In genomic region chr6:166749666-166750065, GRCh38 we compare ENCODE assay signal across 31 cellular contexts.
"Had no signal": no experiment of that assay in that cellular context is flagged by ENCODE, and none has a peak within 500 bp of the region (broad histone marks: within the 10 kb centered on the region; RNA-seq: fewer than 3 reads in every experiment).

No MANE protein-coding gene starts in this region.

- H3K4me3 Mint-ChIP-seq: activated CD4-positive, alpha-beta memory T cell treated with anti-CD3 and anti-CD28 coated beads for 36 hours; activated CD4-positive, alpha-beta T cell treated with anti-CD3 and anti-CD28 coated beads, Interleukin-2, amount 10 ng/mL, durations not matched to agents 24 days and 14 days; activated naive CD8-positive, alpha-beta T cell treated with anti-CD3 and anti-CD28 coated beads, Interleukin-2, amount 50 U/mL, for 24 hours; activated T-cell treated with anti-CD3 and anti-CD28 coated beads, Interleukin-2, amount 50 U/mL, for 4 hours; activated T-helper 17 cell treated with anti-CD3 and anti-CD28 coated beads, Interleukin-2, amount 50 U/mL, for 72 hours; natural killer cell treated with Interleukin-12 subunit alpha and Interleukin-12 subunit beta and Interleukin-15 and Interleukin-18, amount 100 ng/mL, for 72 hours; T-helper 1 cell treated with Interleukin-12 subunit alpha and Interleukin-12 subunit beta and Interleukin-4 antibody, amounts not matched to agents 30 μg/mL and 1 μg/mL, for 36 hours; type B pancreatic cell had no signal

- H3K36me3 ChIP-seq: breast epithelium, esophagus muscularis mucosa, left ventricle myocardium inferior, pancreas, right atrium auricular region, uterus had no signal

- H3K27me3 ChIP-seq: esophagus muscularis mucosa, foreskin keratinocyte, pancreas, right atrium auricular region, testis, uterus had no signal

- H3K27me3 Mint-ChIP-seq: activated CD4-positive, alpha-beta memory T cell treated with anti-CD3 and anti-CD28 coated beads for 36 hours; activated T-helper 17 cell treated with anti-CD3 and anti-CD28 coated beads, Interleukin-2, amount 50 U/mL, for 72 hours had no signal

- H3K27ac Mint-ChIP-seq: activated CD4-positive, alpha-beta memory T cell treated with anti-CD3 and anti-CD28 coated beads for 36 hours; activated CD4-positive, alpha-beta T cell treated with anti-CD3 and anti-CD28 coated beads, Interleukin-2, amount 10 ng/mL, durations not matched to agents 24 days and 14 days; activated naive CD8-positive, alpha-beta T cell treated with anti-CD3 and anti-CD28 coated beads, Interleukin-2, amount 50 U/mL, for 24 hours; activated T-helper 17 cell treated with anti-CD3 and anti-CD28 coated beads, Interleukin-2, amount 50 U/mL, for 72 hours; natural killer cell treated with Interleukin-12 subunit alpha and Interleukin-12 subunit beta and Interleukin-15 and Interleukin-18, amount 100 ng/mL, for 72 hours; T-helper 1 cell treated with Interleukin-12 subunit alpha and Interleukin-12 subunit beta and Interleukin-4 antibody, amounts not matched to agents 30 μg/mL and 1 μg/mL, for 36 hours; type B pancreatic cell had no signal

- H3K36me3 Mint-ChIP-seq: activated CD4-positive, alpha-beta memory T cell treated with anti-CD3 and anti-CD28 coated beads for 36 hours; natural killer cell treated with Interleukin-12 subunit alpha and Interleukin-12 subunit beta and Interleukin-15 and Interleukin-18, amount 100 ng/mL, for 72 hours; type B pancreatic cell had no signal

- H3K9me3 Mint-ChIP-seq: activated CD4-positive, alpha-beta memory T cell treated with anti-CD3 and anti-CD28 coated beads for 36 hours; activated CD4-positive, alpha-beta T cell treated with anti-CD3 and anti-CD28 coated beads, Interleukin-2, amount 10 ng/mL, durations not matched to agents 24 days and 14 days; activated naive CD8-positive, alpha-beta T cell treated with anti-CD3 and anti-CD28 coated beads, Interleukin-2, amount 50 U/mL, for 24 hours; activated T-cell treated with anti-CD3 and anti-CD28 coated beads, Interleukin-2, amount 50 U/mL, for 4 hours; activated T-helper 17 cell treated with anti-CD3 and anti-CD28 coated beads, Interleukin-2, amount 50 U/mL, for 72 hours; natural killer cell treated with Interleukin-12 subunit alpha and Interleukin-12 subunit beta and Interleukin-15 and Interleukin-18, amount 100 ng/mL, for 72 hours; T-helper 1 cell treated with Interleukin-12 subunit alpha and Interleukin-12 subunit beta and Interleukin-4 antibody, amounts not matched to agents 30 μg/mL and 1 μg/mL, for 36 hours; type B pancreatic cell had no signal

- ATAC-seq: activated CD4-positive, CD25-positive, alpha-beta regulatory T cell treated with anti-CD3 and anti-CD28 coated beads, Interleukin-2, amount 50 U/mL, for 24 hours; activated naive CD8-positive, alpha-beta T cell treated with anti-CD3 and anti-CD28 coated beads, Interleukin-2, amount 50 U/mL, for 24 hours; activated T-cell treated with anti-CD3 and anti-CD28 coated beads, Interleukin-2, amount 50 U/mL, for 4 hours; activated T-helper 17 cell treated with anti-CD3 and anti-CD28 coated beads, Interleukin-2, amount 50 U/mL, for 72 hours; natural killer cell treated with Interleukin-12 subunit alpha and Interleukin-12 subunit beta and Interleukin-15 and Interleukin-18, amount 100 ng/mL, for 72 hours; stimulated activated naive CD8-positive, alpha-beta T cell treated with anti-CD3 and anti-CD28 coated beads, Interleukin-15, Interleukin-2, amounts not matched to agents 100 U/mL and 50 U/mL, for 24 hours had no signal

- H3K9me3 ChIP-seq: breast epithelium, left ventricle myocardium inferior, mucosa of descending colon, pancreas, right atrium auricular region, testis, uterus had no signal

- H3K4me1 Mint-ChIP-seq: activated CD4-positive, alpha-beta T cell treated with anti-CD3 and anti-CD28 coated beads, Interleukin-2, amount 10 ng/mL, durations not matched to agents 24 days and 14 days had no signal

- H3K4me1 ChIP-seq: breast epithelium, foreskin keratinocyte, left ventricle myocardium inferior, pancreas, right atrium auricular region, testis, uterus had no signal

- DNase-seq: activated CD4-positive, alpha-beta memory T cell treated with anti-CD3 and anti-CD28 coated beads for 36 hours; activated CD4-positive, alpha-beta T cell treated with anti-CD3 and anti-CD28 coated beads, Interleukin-2, amount 10 ng/mL, durations not matched to agents 24 days and 14 days; activated CD8-positive, alpha-beta memory T cell treated with anti-CD3 and anti-CD28 coated beads, Interleukin-2, amount 50 U/mL, for 48 hours; activated gamma-delta T cell treated with Interleukin-2 at 50 U/mL for 16 hours; activated naive CD4-positive, alpha-beta T cell treated with anti-CD3 and anti-CD28 coated beads, Interleukin-2, amount 50 U/mL, for 16 hours; activated naive CD8-positive, alpha-beta T cell treated with anti-CD3 and anti-CD28 coated beads, Interleukin-2, amount 50 U/mL, for 24 hours; activated T-cell treated with anti-CD3 and anti-CD28 coated beads, Interleukin-2, amount 50 U/mL, for 4 hours; amygdala; central memory CD4-positive, alpha-beta T cell; dermis blood vessel endothelial cell; effector CD4-positive, alpha-beta T cell; foreskin keratinocyte; left ventricle myocardium inferior; mucosa of descending colon; nucleus accumbens; pancreas; stimulated activated CD4-positive, alpha-beta T cell treated with anti-CD3 and anti-CD28 coated beads, Interleukin-2, amount 100 ng/mL, for 24 hours; T-helper 9 cell; testis; uterus had no signal

- H3K27ac ChIP-seq: breast epithelium, esophagus muscularis mucosa, foreskin keratinocyte, left ventricle myocardium inferior, pancreas, right atrium auricular region, testis, uterus, VCaP had no signal

- H3K4me3 ChIP-seq: breast epithelium, esophagus muscularis mucosa, left ventricle myocardium inferior, lung, mucosa of descending colon, pancreas, right atrium auricular region, testis, uterus had no signal
